ENCODE assay signal across 8 cellular contexts in genomic region chr4:112817933-112818921, GRCh38.
DNase-seq lines count a peak whose midpoint lies in the region; ATAC-seq and FAIRE-seq lines count a peak whose summit lies in the region.

No MANE protein-coding gene starts in this region.

- H3K4me3 ChIP-seq in neuron (ENCODE audit: low read length) (peak overlapping the region; percentile 81), urinary bladder (ENCODE audit: low read depth, low read length) (peak overlapping the region; percentile 14)

- peak; percentile 94 for FAIRE-seq in GM19239 (lab: Jason Lieb, UNC)

- H2AFZ ChIP-seq in neuron (ENCODE audit: low read depth, low read length), result peak overlapping the region; percentile 94

- no peak overlapping the region for H3K27ac ChIP-seq in urinary bladder (ENCODE audit: low read depth)

- 4% methylated on average over 16 of the region's 16 CpGs for WGBS in urinary bladder

- peak; percentile 97 for DNase-seq in COLO829 (ENCODE audit: low spot score)
- DNase-seq in GM19239 (ENCODE audit: insufficient read length, low spot score), result peak; percentile 50
- DNase-seq in NCI-H510A (lab: John Stamatoyannopoulos, UW), result peak; percentile 15
- peak; percentile 52 to 63 for DNase-seq in activated T-cell treated with anti-CD3 and anti-CD28 coated beads, Interleukin-2, amount 50 U/mL, for 48 hours
- peak; percentile 98 for DNase-seq in foreskin melanocyte

- no peaks in the 10 kb centered on the region for H3K9me3 ChIP-seq in neuron (ENCODE audit: low read length)

- peak; percentile 95 for ATAC-seq in HG03196 (IDR thresholded peaks at IDR 0.05; ENCODE audit: unreplicated experiment)

- no peaks in the 10 kb centered on the region for H3K36me3 ChIP-seq in neuron (ENCODE audit: insufficient read depth, low read length)
- H3K36me3 ChIP-seq in urinary bladder (ENCODE audit: insufficient read depth), result no peaks in the 10 kb centered on the region

- H3K4me1 ChIP-seq in neuron (ENCODE audit: insufficient read depth, low read length) (peaks cover 17% of the 10 kb centered on the region), urinary bladder (ENCODE audit: insufficient read depth) (no peaks in the 10 kb centered on the region)

- no peaks in the 10 kb centered on the region for H3K27me3 ChIP-seq in neuron (ENCODE audit: insufficient read depth, low read length)

Comparison
In these comparisons a context has a peak if more than half of its experiments do, and no peak if none do; other contexts are left out.
1. DNase-seq: peak in every context shown above with its lines; median percentile 98 in foreskin melanocyte; 97 in COLO829; 58 in activated T-cell treated with anti-CD3 and anti-CD28 coated beads, Interleukin-2, amount 50 U/mL, for 48 hours; 50 in GM19239; 15 in NCI-H510A.